ENCODE assay signal across 20 cellular contexts in the genomic region with DNA sequence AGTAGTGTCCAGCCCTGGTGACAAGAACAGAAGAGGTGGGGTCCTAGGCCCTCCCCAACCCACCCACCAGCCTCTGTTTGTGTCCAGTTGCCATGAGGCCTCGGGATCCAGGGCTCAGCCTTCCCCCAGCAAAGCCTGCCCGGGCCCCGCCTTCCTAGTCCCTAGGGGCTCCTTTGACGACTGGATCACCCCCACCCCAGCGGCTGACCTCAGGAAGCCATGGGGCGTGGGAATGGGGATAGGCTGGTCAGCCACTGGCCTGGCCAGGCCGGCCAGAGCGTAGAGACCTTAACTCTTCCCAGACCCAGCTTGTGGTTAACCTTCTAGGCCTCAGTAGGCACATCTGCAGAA. TPM values are rescaled to one million over a fixed set of nuclear protein-coding genes. Genes with fewer than 3 reads are reported as not detected.
A peak's percentile ranks its signal among the peaks of the same experiment; 100 is the strongest.
DNase-seq lines count a peak whose midpoint lies in the region; ATAC-seq, FAIRE-seq and TF ChIP-seq lines count a peak whose summit lies in the region.
"Had no signal": no experiment of that assay in that cellular context is flagged by ENCODE, and none has a peak within 500 bp of the region (broad histone marks: within the 10 kb centered on the region; RNA-seq: fewer than 3 reads in every experiment).

No MANE protein-coding gene starts in this region.

- intact Hi-C loops in kidney (cut with DNase I): no loop called here

- no peak for TF ChIP-seq CTCF in kidney (IDR thresholded peaks at IDR 0.05; ENCODE audit: borderline replicate concordance, extremely low read depth, insufficient read depth)

- H3K36me3 ChIP-seq in esophagus (ENCODE audit: control insufficient read depth in 2 of 2, insufficient read depth in 2 of 2, low read length in 1 of 2) (no peaks in the 10 kb centered on the region), kidney (ENCODE audit: control insufficient read depth in 1 of 2, insufficient read depth in 2 of 2, low read length in 2 of 2) (no peaks in the 10 kb centered on the region), rectal smooth muscle tissue (ENCODE audit: control insufficient read depth, insufficient read depth, low read length) (no peaks in the 10 kb centered on the region)

- H3K4me3 ChIP-seq in esophagus (ENCODE audit: low read depth in 1 of 2, low read length in 2 of 2) (no peak overlapping the region), kidney (ENCODE audit: low read length in 2 of 2) (no peak overlapping the region), rectal smooth muscle tissue (ENCODE audit: low read length) (no peak overlapping the region)

- peak overlapping the region; percentile 58 to 62 for H3K27ac ChIP-seq in esophagus (ENCODE audit: low read depth in 2 of 2, low read length in 1 of 2)
- H3K27ac ChIP-seq in kidney (ENCODE audit: low read depth in 2 of 2, low read length in 2 of 2): peak overlapping the region in 1 of 2 donors; percentile 51
- peak overlapping the region; percentile 71 for H3K27ac ChIP-seq in rectal smooth muscle tissue (ENCODE audit: low read depth, low read length)

- DNase-seq in 8988T: peak; percentile 32
- peak; percentile 86 for DNase-seq in kidney
- DNase-seq in kidney glomerular epithelial cell (lab: John Stamatoyannopoulos, UW): no peak
- DNase-seq in activated CD4-positive, alpha-beta T cell treated with anti-CD3 and anti-CD28 coated beads for 1 hour: no peak
- DNase-seq: activated naive CD4-positive, alpha-beta T cell treated with anti-CD3 and anti-CD28 coated beads for 36 hours; CD4-positive, alpha-beta T cell; H9; left colon; NCI-H2029; NCI-H526 treated with DMSO at 0.1 percent for 48 hours; stimulated activated CD4-positive, alpha-beta T cell treated with anti-CD3 and anti-CD28 coated beads, Interleukin-12 subunit alpha, Interleukin-12 subunit beta, amount 100 ng/mL, for 4 hours; T-helper 1 cell had no signal

- peaks cover 16 to 52% of the 10 kb centered on the region in 2 donors for H3K4me1 ChIP-seq in esophagus (ENCODE audit: control insufficient read depth in 2 of 2, insufficient read depth in 2 of 2, low read length in 1 of 2)
- peaks cover 0 to 34% of the 10 kb centered on the region in 2 donors for H3K4me1 ChIP-seq in kidney (ENCODE audit: control insufficient read depth in 1 of 2, insufficient read depth in 1 of 2, low read depth in 1 of 2, low read length in 2 of 2)
- H3K4me1 ChIP-seq in rectal smooth muscle tissue (ENCODE audit: control insufficient read depth, insufficient read depth, low read length): peaks cover 17% of the 10 kb centered on the region

- no peaks in the 10 kb centered on the region for H3K27me3 ChIP-seq in esophagus (ENCODE audit: control insufficient read depth in 1 of 2, insufficient read depth in 2 of 2, low read length in 2 of 2)
- H3K27me3 ChIP-seq in rectal smooth muscle tissue (ENCODE audit: control insufficient read depth, insufficient read depth, low read length): no peaks in the 10 kb centered on the region

- H3K9ac ChIP-seq in kidney (ENCODE audit: low read length in 2 of 2): no peak overlapping the region
- H3K9ac ChIP-seq in rectal smooth muscle tissue (ENCODE audit: low read length): no peak overlapping the region

- ATAC-seq in GM21367 (IDR thresholded peaks at IDR 0.05; ENCODE audit: unreplicated experiment): no peak
- ATAC-seq in HG03039 (IDR thresholded peaks at IDR 0.05; ENCODE audit: unreplicated experiment): no peak
- ATAC-seq: left colon had no signal

- no peak for FAIRE-seq in kidney (lab: Jason Lieb, UNC)
- FAIRE-seq: A204.1, bronchial epithelial cell had no signal

- 49 to 59% methylated on average over 8 of the region's 8 CpGs for WGBS in esophagus, 2 donors

- H3K9me3 ChIP-seq in esophagus (ENCODE audit: control insufficient read depth in 2 of 2, insufficient read depth in 1 of 2, low read depth in 1 of 2, low read length in 1 of 2) (no peaks in the 10 kb centered on the region), kidney (ENCODE audit: control insufficient read depth in 1 of 2, low read length in 2 of 2) (no peaks in the 10 kb centered on the region)

RNA-seq across cellular contexts. Expression of gene TPPP3, which starts 4.1 kb away (rescaled TPM):
- 10 to 100 TPM; 15.2 to 39.0 TPM for polyA plus RNA-seq in esophagus
- total RNA-seq in kidney: 8.2 TPM
- 108 TPM for polyA plus RNA-seq in kidney (ENCODE audit: insufficient read depth, low read depth, low replicate concordance)
- total RNA-seq: activated naive CD4-positive, alpha-beta T cell treated with anti-CD3 and anti-CD28 coated beads for 36 hours; bronchial epithelial cell; CD4-positive, alpha-beta T cell; Daoy had no signal

RNA-seq across cellular contexts. Expression of gene ZDHHC1, which starts 18.9 kb away (rescaled TPM):
- polyA plus RNA-seq in esophagus (1 to 10 TPM; 3.3 to 4.7 TPM), kidney (ENCODE audit: insufficient read depth, low read depth, low replicate concordance) (14.6 TPM)
- total RNA-seq in kidney: 23.6 TPM

RNA-seq across cellular contexts. Expression of gene HSD11B2, which starts 33.5 kb away (rescaled TPM):
- polyA plus RNA-seq in esophagus: 10 to 100 TPM; 10.7 to 15.2 TPM
- total RNA-seq in kidney: 139 TPM
- 1,022 TPM for polyA plus RNA-seq in kidney (ENCODE audit: insufficient read depth, low read depth, low replicate concordance)
- total RNA-seq: CD4-positive, alpha-beta T cell; Daoy; glomerular endothelial cell had no signal

Comparison
In these comparisons a context has a peak if more than half of its experiments do, and no peak if none do; other contexts are left out.
1. DNase-seq: peak in 8988T (single experiment) and kidney (single experiment); none in kidney glomerular epithelial cell (single experiment) and activated CD4-positive, alpha-beta T cell treated with anti-CD3 and anti-CD28 coated beads for 1 hour (single experiment).
2. RNA of gene HSD11B2, which starts 33.5 kb away (polyA plus RNA-seq): 1,022 TPM in kidney (single experiment); 10.7 to 15.2 TPM in esophagus; every median in the first group is over 10 times any median in the second.